12 cellular contexts compared by ENCODE assay signal in the genomic region with DNA sequence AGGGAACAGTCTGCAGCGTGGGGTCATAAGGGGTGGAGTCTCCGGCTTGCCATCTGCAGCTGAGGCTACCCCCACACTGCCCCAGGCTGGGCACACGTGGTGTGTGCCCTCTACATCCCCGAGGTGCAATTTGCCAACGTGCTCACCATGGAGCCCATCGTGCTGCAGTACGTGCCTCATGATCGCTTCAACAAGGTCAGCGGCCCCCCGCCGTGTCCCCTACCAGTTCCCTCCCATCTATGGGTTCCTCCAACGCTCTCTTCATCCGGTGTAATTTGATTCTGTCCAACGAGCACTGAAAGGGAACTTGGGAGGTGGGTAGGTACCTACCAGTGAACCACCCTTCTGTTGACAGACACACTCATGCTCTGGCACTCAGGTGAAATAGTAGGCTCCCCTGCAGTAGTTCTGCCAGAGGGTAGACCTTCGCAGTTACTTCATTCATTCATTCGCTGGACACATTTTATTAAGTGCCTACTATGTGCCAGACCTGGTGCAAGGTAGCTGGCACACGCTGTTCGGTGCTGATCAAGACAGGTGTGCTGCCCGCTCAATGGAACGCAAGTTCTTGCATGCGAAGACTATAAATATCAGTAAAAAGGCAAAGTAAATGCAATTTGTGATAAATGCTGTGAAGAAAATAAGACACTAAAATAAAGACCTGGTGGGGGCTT. TPM values are rescaled to one million over a fixed set of nuclear protein-coding genes. Genes with fewer than 3 reads are reported as not detected.
DNase-seq lines count a peak whose midpoint lies in the region; ATAC-seq and TF ChIP-seq lines count a peak whose summit lies in the region.
"Had no signal": no experiment of that assay in that cellular context is flagged by ENCODE, and none has a peak within 500 bp of the region (broad histone marks: within the 10 kb centered on the region; RNA-seq: fewer than 3 reads in every experiment).

No MANE protein-coding gene starts in this region.

- no peak for DNase-seq in activated T-cell treated with anti-CD3 and anti-CD28 coated beads, Interleukin-2, amount 50 U/mL, for 4 hours
- no peak for DNase-seq in activated T-cell treated with anti-CD3 and anti-CD28 coated beads, Interleukin-2, amount 50 U/mL, for 48 hours
- DNase-seq in NCI-H510A (lab: John Stamatoyannopoulos, UW) (peak; percentile 87), psoas muscle (no peak), NCI-H1092 (lab: John Stamatoyannopoulos, UW) (no peak), NCI-H1092 treated with DMSO at 0.1 percent for 48 hours (lab: John Stamatoyannopoulos, UW) (no peak)
- no peak for DNase-seq in central memory CD8-positive, alpha-beta T cell (ENCODE audit: low spot score in 2 of 2)
- DNase-seq: heart left ventricle, NCI-H2081 treated with DMSO at 0.1 percent for 48 hours, T1000 had no signal

- no peak for TF ChIP-seq CTCF in psoas muscle (IDR thresholded peaks at IDR 0.05)

- H3K9me3 ChIP-seq in psoas muscle: no peaks in the 10 kb centered on the region
- H3K9me3 ChIP-seq: heart left ventricle, pancreas had no signal

- H3K27ac Mint-ChIP-seq in central memory CD8-positive, alpha-beta T cell (ENCODE audit: low read depth): peak overlapping the region; percentile 29

- H3K4me1 ChIP-seq in psoas muscle: peaks cover 62% of the 10 kb centered on the region

- peak overlapping the region; percentile 97 for H3K4me3 Mint-ChIP-seq in activated T-cell treated with anti-CD3 and anti-CD28 coated beads, Interleukin-2, amount 50 U/mL, for 4 hours
- peak overlapping the region; percentile 95 for H3K4me3 Mint-ChIP-seq in central memory CD8-positive, alpha-beta T cell

- peaks cover 0 to 53% of the 10 kb centered on the region in 2 donors for H3K36me3 ChIP-seq in psoas muscle (ENCODE audit: insufficient read depth in 1 of 2, low read depth in 1 of 2)

- no peaks in the 10 kb centered on the region for H3K27me3 Mint-ChIP-seq in activated T-cell treated with anti-CD3 and anti-CD28 coated beads, Interleukin-2, amount 50 U/mL, for 4 hours (ENCODE audit: low read depth)
- no peaks in the 10 kb centered on the region for H3K27me3 Mint-ChIP-seq in central memory CD8-positive, alpha-beta T cell

- WGBS in psoas muscle, 3 donors: 65 to 79% (median 73%) methylated on average over 21 of the region's 21 CpGs

- peak overlapping the region; percentile 97 for H3K4me3 ChIP-seq in psoas muscle

- no peaks in the 10 kb centered on the region for H3K27me3 ChIP-seq in psoas muscle (ENCODE audit: insufficient read depth in 3 of 3, low read length in 2 of 3)
- H3K27me3 ChIP-seq: heart left ventricle, pancreas had no signal

- ATAC-seq in activated T-cell treated with anti-CD3 and anti-CD28 coated beads, Interleukin-2, amount 50 U/mL, for 4 hours: no peak
- ATAC-seq in central memory CD8-positive, alpha-beta T cell (replicated peaks; ENCODE audit: extremely low read depth, poor library complexity, severe bottlenecking): no peak
- no peak for ATAC-seq in psoas muscle
- ATAC-seq in HG03521 (IDR thresholded peaks at IDR 0.05; ENCODE audit: unreplicated experiment): no peak
- ATAC-seq: heart left ventricle, pancreas had no signal

- intact Hi-C loops in psoas muscle (cut with DNase I): no loop called here

- peaks cover 40% of the 10 kb centered on the region for H3K4me1 Mint-ChIP-seq in activated T-cell treated with anti-CD3 and anti-CD28 coated beads, Interleukin-2, amount 50 U/mL, for 4 hours (ENCODE audit: low read depth)
- peaks cover 77% of the 10 kb centered on the region for H3K4me1 Mint-ChIP-seq in central memory CD8-positive, alpha-beta T cell

- peaks cover 41% of the 10 kb centered on the region for H3K36me3 Mint-ChIP-seq in activated T-cell treated with anti-CD3 and anti-CD28 coated beads, Interleukin-2, amount 50 U/mL, for 4 hours (ENCODE audit: insufficient read depth)
- peaks cover 41% of the 10 kb centered on the region for H3K36me3 Mint-ChIP-seq in central memory CD8-positive, alpha-beta T cell (ENCODE audit: insufficient read depth)

- peak overlapping the region; percentile 98 for H3K27ac ChIP-seq in psoas muscle

- H3K9me3 Mint-ChIP-seq in activated T-cell treated with anti-CD3 and anti-CD28 coated beads, Interleukin-2, amount 50 U/mL, for 4 hours: no peaks in the 10 kb centered on the region
- H3K9me3 Mint-ChIP-seq in central memory CD8-positive, alpha-beta T cell: no peaks in the 10 kb centered on the region

RNA-seq across cellular contexts. Expression of gene MLLT6, which starts 2.7 kb away (rescaled TPM):
- total RNA-seq in activated T-cell treated with anti-CD3 and anti-CD28 coated beads, Interleukin-2, amount 50 U/mL, for 4 hours: 100 to 1,000 TPM; 263 to 315 (median 286) TPM
- total RNA-seq in psoas muscle: 100 to 1,000 TPM in 1 of 4 donors, 10 to 100 TPM in 3; 78.5 to 120 (median 84.9) TPM
- polyA plus RNA-seq in psoas muscle: 10 to 100 TPM; 16.3 to 50.2 (median 25.5) TPM

RNA-seq across cellular contexts. Expression of gene CISD3, which starts 22.3 kb away (rescaled TPM):
- 10 to 100 TPM; 47.2 to 73.3 (median 67.8) TPM for total RNA-seq in activated T-cell treated with anti-CD3 and anti-CD28 coated beads, Interleukin-2, amount 50 U/mL, for 4 hours
- 10 to 100 TPM; 29.9 to 45.5 (median 37.4) TPM for total RNA-seq in psoas muscle
- 10 to 100 TPM; 39.6 to 83.6 (median 41.5) TPM for polyA plus RNA-seq in psoas muscle

RNA-seq across cellular contexts. Expression of gene EPOP, which starts 33.1 kb away (rescaled TPM):
- total RNA-seq in activated T-cell treated with anti-CD3 and anti-CD28 coated beads, Interleukin-2, amount 50 U/mL, for 4 hours: 100 to 1,000 TPM; 110 to 131 (median 110) TPM
- total RNA-seq in psoas muscle: 1 to 10 TPM in 1 of 4 donors, under 1 TPM in 3; 0.21 to 1.2 (median 0.63) TPM
- polyA plus RNA-seq in psoas muscle: 1 to 10 TPM in 1 of 3 donors, under 1 TPM in 2; 0.21 to 1.1 (median 0.44) TPM

RNA-seq across cellular contexts. Expression of gene PCGF2, which starts 40.3 kb away (rescaled TPM):
- under 1 TPM; 0.16 to 0.58 (median 0.43) TPM for total RNA-seq in activated T-cell treated with anti-CD3 and anti-CD28 coated beads, Interleukin-2, amount 50 U/mL, for 4 hours
- 10 to 100 TPM in 1 of 4 donors, 1 to 10 TPM in 3; 7.1 to 10.8 (median 7.5) TPM for total RNA-seq in psoas muscle
- polyA plus RNA-seq in psoas muscle: 1 to 10 TPM; 3.3 to 5.8 (median 5.1) TPM

RNA-seq across cellular contexts. Expression of gene PSMB3, which starts 44.7 kb away (rescaled TPM):
- total RNA-seq in activated T-cell treated with anti-CD3 and anti-CD28 coated beads, Interleukin-2, amount 50 U/mL, for 4 hours: 100 to 1,000 TPM; 527 to 569 (median 554) TPM
- total RNA-seq in psoas muscle: 100 to 1,000 TPM; 112 to 209 (median 184) TPM
- polyA plus RNA-seq in psoas muscle: 100 to 1,000 TPM; 286 to 463 (median 332) TPM

Comparison
In these comparisons a context has a peak if more than half of its experiments do, and no peak if none do; other contexts are left out.
1. RNA of gene EPOP, which starts 33.1 kb away (total RNA-seq): 110 to 131 TPM in activated T-cell treated with anti-CD3 and anti-CD28 coated beads, Interleukin-2, amount 50 U/mL, for 4 hours; 0.21 to 1.2 TPM in psoas muscle; every median in the first group is over 10 times any median in the second.